8 cellular contexts compared by ENCODE assay signal in the genomic region with DNA sequence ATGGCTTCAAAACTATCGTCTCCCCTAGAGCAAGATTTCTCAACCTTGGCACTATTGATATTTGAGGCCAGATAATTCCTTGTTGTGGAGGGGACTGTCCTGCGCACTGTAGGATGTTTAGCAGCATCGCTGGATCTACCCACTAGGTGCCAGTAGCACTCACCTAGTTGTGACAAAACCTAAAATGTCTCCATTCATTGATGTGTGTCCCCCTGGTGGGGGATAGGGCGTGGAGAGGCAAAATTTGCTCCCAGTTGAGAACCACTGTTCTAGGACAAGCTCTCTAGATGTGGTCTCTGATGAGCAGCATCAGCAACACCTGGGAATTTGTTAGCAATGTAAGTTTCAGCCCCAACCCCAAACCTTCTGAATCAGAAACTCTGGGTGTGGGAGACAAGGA.
A peak's percentile ranks its signal among the peaks of the same experiment; 100 is the strongest.
DNase-seq lines count a peak whose midpoint lies in the region; ATAC-seq and TF ChIP-seq lines count a peak whose summit lies in the region.

No MANE protein-coding gene starts in this region.

- H3K14ac ChIP-seq in neuronal stem cell (ENCODE audit: low read length) = no peak overlapping the region

- H3K79me1 ChIP-seq in neuronal stem cell (ENCODE audit: low read depth, low read length) = no peaks in the 10 kb centered on the region

- no peak overlapping the region for H2BK120ac ChIP-seq in neuronal stem cell (ENCODE audit: low read depth, low read length)

- H2AK5ac ChIP-seq in neuronal stem cell (ENCODE audit: low read depth, low read length) = no peak overlapping the region

- H3K4ac ChIP-seq in neuronal stem cell (ENCODE audit: low read length) = no peak overlapping the region

- no peak overlapping the region for H2BK5ac ChIP-seq in neuronal stem cell (ENCODE audit: low read length)

- H3K4me1 ChIP-seq in DND-41 (ENCODE audit: insufficient read depth, low read length) (no peaks in the 10 kb centered on the region), neuronal stem cell (ENCODE audit: control insufficient read depth in 2 of 2, insufficient read depth in 1 of 2, low read depth in 1 of 2, low read length in 2 of 2) (peaks cover 0 to 5% of the 10 kb centered on the region in 2 donors), testis (no peaks in the 10 kb centered on the region), gastroesophageal sphincter (peaks cover 0 to 6% (median 0%) of the 10 kb centered on the region in 3 donors)

- H3K27me3 ChIP-seq in DND-41 (ENCODE audit: insufficient read depth, low read length, poor library complexity) (no peaks in the 10 kb centered on the region), MG63 (no peaks in the 10 kb centered on the region), neuronal stem cell (ENCODE audit: control insufficient read depth in 3 of 3, insufficient read depth in 3 of 3, low read depth in 1 of 3, low read length in 3 of 3) (no peaks in the 10 kb centered on the region), testis (no peaks in the 10 kb centered on the region), gastroesophageal sphincter (no peaks in the 10 kb centered on the region)

- no peak overlapping the region for H4K8ac ChIP-seq in neuronal stem cell (ENCODE audit: low read depth, low read length)

- peak; percentile 5 for DNase-seq in DND-41
- DNase-seq in MG63 = peak; percentile 8
- peak; percentile 49 to 51 for DNase-seq in activated T-cell treated with anti-CD3 and anti-CD28 coated beads, Interleukin-2, amount 50 U/mL, for 48 hours
- peak; percentile 36 for DNase-seq in neuronal stem cell (ENCODE audit: low spot score)
- DNase-seq in testis = no peak
- no peak for DNase-seq in left ventricle myocardium superior
- DNase-seq in GDM1 (lab: John Stamatoyannopoulos, UW) = no peak

- no peak overlapping the region for H3K18ac ChIP-seq in neuronal stem cell (ENCODE audit: low read length)

- TF ChIP-seq CTCF in DND-41 (IDR thresholded peaks at IDR 0.05; ENCODE audit: borderline replicate concordance, extremely low read depth, low read length, poor library complexity, severe bottlenecking) (peak; percentile 34), testis (IDR thresholded peaks at IDR 0.05) (no peak), gastroesophageal sphincter (IDR thresholded peaks at IDR 0.05) (peak in 2 of 4 experiments; percentile 9 to 38)

- H3K9me3 ChIP-seq in DND-41 (ENCODE audit: insufficient read depth, low read length, severe bottlenecking) (no peaks in the 10 kb centered on the region), MG63 (no peaks in the 10 kb centered on the region; the same call in 1 of the 2 replicates), neuronal stem cell (replicated peaks in 1 of 2; ENCODE audit: control insufficient read depth in 2 of 2, insufficient read depth in 1 of 2, low read depth in 1 of 2, low read length in 2 of 2) (peaks cover 2 to 3% of the 10 kb centered on the region in 2 donors), testis (no peaks in the 10 kb centered on the region), gastroesophageal sphincter (peaks cover 0 to 11% (median 0%) of the 10 kb centered on the region in 3 donors)

- H3K36me3 ChIP-seq in DND-41 (ENCODE audit: insufficient read depth, low read length) (no peaks in the 10 kb centered on the region), MG63 (peaks cover 5% of the 10 kb centered on the region; the same call in 1 of the 2 replicates), neuronal stem cell (replicated peaks in 1 of 2; ENCODE audit: control insufficient read depth in 2 of 2, insufficient read depth in 2 of 2, low read length in 2 of 2) (no peaks in the 10 kb centered on the region), testis (ENCODE audit: low read depth, missing control alignments) (no peaks in the 10 kb centered on the region), gastroesophageal sphincter (peaks cover 0 to 6% of the 10 kb centered on the region in 2 donors)

- no peak for TF ChIP-seq POLR2A in testis (IDR thresholded peaks at IDR 0.05)
- no peak for TF ChIP-seq POLR2A in gastroesophageal sphincter (IDR thresholded peaks at IDR 0.05)

- intact Hi-C loops in testis (cut with DNase I; ENCODE audit: low total_unique reads) (no loop called here), left ventricle myocardium superior (cut with micrococcal nuclease) (no loop called here)

- H3K27ac ChIP-seq in DND-41 (ENCODE audit: low read length) (no peak overlapping the region), neuronal stem cell (replicated peaks; ENCODE audit: low read length) (no peak overlapping the region), testis (no peak overlapping the region), gastroesophageal sphincter (no peak overlapping the region)

- H3K23ac ChIP-seq in neuronal stem cell (ENCODE audit: low read depth, low read length, poor library complexity) = no peak overlapping the region

- H2BK15ac ChIP-seq in neuronal stem cell (ENCODE audit: low read length) = no peak overlapping the region

- no peaks in the 10 kb centered on the region for H3K79me2 ChIP-seq in DND-41 (ENCODE audit: insufficient read depth, low read length)

- H3K4me2 ChIP-seq in DND-41 (ENCODE audit: insufficient read depth, low read length) = no peak overlapping the region
- no peak overlapping the region for H3K4me2 ChIP-seq in neuronal stem cell (ENCODE audit: insufficient read depth, low read length, poor library complexity, severe bottlenecking)

- no peak overlapping the region for H3K9ac ChIP-seq in DND-41 (ENCODE audit: low read depth, low read length)
- H3K9ac ChIP-seq in neuronal stem cell (ENCODE audit: low read depth, low read length, poor library complexity) = no peak overlapping the region

- ATAC-seq in DND-41 (ENCODE audit: insufficient read depth, low read depth) (no peak), gastroesophageal sphincter (no peak), left ventricle myocardium superior (no peak)

- H3K4me3 ChIP-seq in DND-41 (ENCODE audit: low read depth in 1 of 2, low read length in 2 of 2) (no peak overlapping the region), MG63 (no peak overlapping the region), neuronal stem cell (ENCODE audit: low read length in 2 of 2) (no peak overlapping the region), testis (no peak overlapping the region), gastroesophageal sphincter (no peak overlapping the region)

- H4K91ac ChIP-seq in neuronal stem cell (ENCODE audit: low read depth, low read length, poor library complexity) = no peak overlapping the region

- TF ChIP-seq EP300 in gastroesophageal sphincter (IDR thresholded peaks at IDR 0.05) = no peak

- H2AFZ ChIP-seq in DND-41 (ENCODE audit: low read depth, low read length) (no peak overlapping the region), neuronal stem cell (ENCODE audit: low read length) (no peak overlapping the region)

- no CpG with 5 or more reads among the region's 4 CpGs for WGBS in neuronal stem cell (ENCODE audit: extremely low coverage in 2 of 2, insufficient read length in 2 of 2, insufficient replicate concordance in 1 of 2), 2 donors
- 77 to 83% methylated on average over 4 of the region's 4 CpGs for WGBS in testis, 2 donors
- 90 to 100% methylated on average over 1 to 2 of the region's 4 CpGs for WGBS in gastroesophageal sphincter (ENCODE audit: low coverage in 1 of 2), 2 donors

- no peaks in the 10 kb centered on the region for H4K20me1 ChIP-seq in DND-41 (ENCODE audit: insufficient read depth, low read length)

- H2BK12ac ChIP-seq in neuronal stem cell (ENCODE audit: low read length) = no peak overlapping the region

Comparison
In these comparisons a context has a peak if more than half of its experiments do, and no peak if none do; other contexts are left out.
1. DNase-seq: peak in DND-41 (single experiment), MG63 (single experiment), activated T-cell treated with anti-CD3 and anti-CD28 coated beads, Interleukin-2, amount 50 U/mL, for 48 hours (2 of 2) and neuronal stem cell (single experiment); none in testis (single experiment), left ventricle myocardium superior (single experiment) and GDM1 (single experiment).